In the genomic region with DNA sequence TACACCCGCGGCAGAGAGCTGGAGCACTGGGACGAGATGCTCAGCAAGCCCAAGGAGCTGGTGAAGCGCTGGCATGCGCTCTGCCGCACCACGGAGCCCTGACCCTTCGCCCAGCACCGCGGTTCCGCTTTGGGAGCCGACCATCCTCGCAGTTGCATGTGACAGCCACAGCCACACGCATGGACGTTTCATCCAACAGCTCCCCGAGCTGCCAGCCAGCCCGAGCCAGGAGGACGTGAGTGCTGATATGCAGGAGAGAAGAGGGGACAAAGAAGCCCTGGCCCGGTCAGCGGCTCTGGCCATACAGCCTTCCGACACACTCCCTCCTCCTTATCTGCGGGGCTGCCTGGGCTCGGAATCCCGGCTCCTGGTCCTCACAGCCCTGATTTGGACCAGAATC, we compare ENCODE assay signal across 4 cellular contexts. TPM values are rescaled to one million over a fixed set of nuclear protein-coding genes. Genes with fewer than 3 reads are reported as not detected.
"Had no signal": no experiment of that assay in that cellular context is flagged by ENCODE, and none has a peak within 500 bp of the region (broad histone marks: within the 10 kb centered on the region; RNA-seq: fewer than 3 reads in every experiment).

No MANE protein-coding gene starts in this region.

RNA-seq across cellular contexts. Expression of a gene that starts 8.6 kb away (rescaled TPM):
- total RNA-seq: HT-29 had no signal

RNA-seq across cellular contexts. Expression of a gene that starts 31.1 kb away (rescaled TPM):
- total RNA-seq: GM23248, K562 had no signal
- polyA plus RNA-seq: GM23248, IMR-90, K562 had no signal
